ENCODE assay signal across 9 cellular contexts in the genomic region with DNA sequence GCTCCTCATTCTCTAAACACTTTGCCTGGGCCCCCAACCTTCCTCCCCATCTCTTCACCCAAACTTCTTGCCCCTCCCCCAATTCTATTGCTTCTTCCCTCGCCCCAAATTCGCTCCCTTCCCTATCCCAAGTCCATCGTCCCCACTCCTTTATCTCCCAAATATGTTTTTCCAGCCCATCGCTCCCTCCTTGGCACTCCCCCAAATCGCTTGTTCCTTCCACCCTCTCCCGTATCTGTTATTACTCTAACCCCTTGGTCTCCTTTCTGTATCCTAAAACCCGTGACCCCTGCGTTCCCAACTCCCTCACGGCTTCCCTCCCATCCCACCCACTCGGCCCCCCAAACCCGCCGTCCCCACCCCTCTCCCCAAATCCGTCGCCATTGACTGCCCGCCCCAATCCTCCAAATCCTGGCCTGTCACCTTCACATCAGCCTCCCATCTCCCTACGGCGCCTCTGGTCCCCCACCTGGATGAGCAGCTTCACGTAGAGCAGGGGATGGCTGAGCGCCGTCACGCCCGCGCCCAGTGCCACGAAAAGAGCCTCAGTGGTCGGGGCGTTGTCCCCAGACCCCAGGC. TPM values are rescaled to one million over a fixed set of nuclear protein-coding genes. Genes with fewer than 3 reads are reported as not detected.
A peak's percentile ranks its signal among the peaks of the same experiment; 100 is the strongest.
DNase-seq lines count a peak whose midpoint lies in the region; ATAC-seq and TF ChIP-seq lines count a peak whose summit lies in the region.
"Had no signal": no experiment of that assay in that cellular context is flagged by ENCODE, and none has a peak within 500 bp of the region (broad histone marks: within the 10 kb centered on the region; RNA-seq: fewer than 3 reads in every experiment).

No MANE protein-coding gene starts in this region.

- TF ChIP-seq CTCF in left ventricle myocardium inferior (IDR thresholded peaks at IDR 0.05; ENCODE audit: borderline replicate concordance) (no peak), WERI-Rb-1 (IDR thresholded peaks at IDR 0.05; ENCODE audit: low read depth, low read length) (no peak), left lung (IDR thresholded peaks at IDR 0.05) (no peak)

- H3K4me1 ChIP-seq in left ventricle myocardium inferior = peaks cover 70% of the 10 kb centered on the region
- H3K4me1 ChIP-seq in left lung = peaks cover 16 to 56% of the 10 kb centered on the region in 2 donors
- peaks cover 2 to 5% of the 10 kb centered on the region in 2 donors for H3K4me1 ChIP-seq in aorta (ENCODE audit: control insufficient read depth in 1 of 2, insufficient read depth in 2 of 2, low read length in 2 of 2)

- no peak for DNase-seq in left ventricle myocardium inferior
- DNase-seq in Right ventricle myocardium superior = no peak
- DNase-seq in WERI-Rb-1 = no peak
- no peak for DNase-seq in left lung
- DNase-seq in aorta = no peak
- DNase-seq in NCI-H1436 treated with DMSO at 0.1 percent for 48 hours (lab: John Stamatoyannopoulos, UW) = no peak
- DNase-seq in NCI-H1694 treated with DMSO at 0.1 percent for 48 hours (lab: John Stamatoyannopoulos, UW) = no peak

- H3K27me3 ChIP-seq in left ventricle myocardium inferior (ENCODE audit: low read depth) = no peaks in the 10 kb centered on the region
- no peaks in the 10 kb centered on the region for H3K27me3 ChIP-seq in WERI-Rb-1 (ENCODE audit: insufficient read depth, low read depth, severe bottlenecking)
- H3K27me3 ChIP-seq in left lung = no peaks in the 10 kb centered on the region
- H3K27me3 ChIP-seq in aorta (ENCODE audit: control insufficient read depth in 1 of 2, insufficient read depth in 2 of 2, low read length in 1 of 2) = no peaks in the 10 kb centered on the region

- H3K36me3 ChIP-seq in left ventricle myocardium inferior (peaks cover 6% of the 10 kb centered on the region), WERI-Rb-1 (peaks cover 25% of the 10 kb centered on the region), left lung (peaks cover 0 to 14% of the 10 kb centered on the region in 2 donors), aorta (ENCODE audit: control insufficient read depth in 1 of 2, insufficient read depth in 2 of 2, low read length in 1 of 2) (peaks cover 0 to 2% of the 10 kb centered on the region in 2 donors)

- WGBS in aorta, 2 donors = 0% methylated on average over 26 of the region's 26 CpGs

- H3K27ac ChIP-seq in left ventricle myocardium inferior (replicated peaks) (peak overlapping the region; percentile 98), WERI-Rb-1 (peak overlapping the region; percentile 90), left lung (peak overlapping the region; percentile 95 to 98), aorta (ENCODE audit: low read depth in 1 of 2, low read length in 2 of 2) (peak overlapping the region in 1 of 2 donors; percentile 19)

- no peak for ATAC-seq in Right ventricle myocardium superior (ENCODE audit: poor library complexity)
- ATAC-seq in left lung = no peak
- ATAC-seq in aorta (ENCODE audit: low FRiP score) = no peak
- no peak for ATAC-seq in HG02840 (IDR thresholded peaks at IDR 0.05; ENCODE audit: low FRiP score, unreplicated experiment)

- intact Hi-C loops in left ventricle myocardium inferior (cut with micrococcal nuclease) = no loop called here
- intact Hi-C loops in Right ventricle myocardium superior (cut with DNase I) = no loop called here
- intact Hi-C loops in left lung (cut with DNase I) = loop anchor here in 1 of 2 donors (10.0 kb wide), 1 partner anchor 101 kb away; the partner anchor contains the start of gene C6orf89
- intact Hi-C loops in aorta (cut with DNase I) = no loop called here

- H3K9me3 ChIP-seq in left ventricle myocardium inferior (replicated peaks) (no peaks in the 10 kb centered on the region), WERI-Rb-1 (ENCODE audit: severe bottlenecking) (no peaks in the 10 kb centered on the region), left lung (no peaks in the 10 kb centered on the region), aorta (ENCODE audit: control insufficient read depth, low read length) (no peaks in the 10 kb centered on the region)

- H3K4me3 ChIP-seq in left ventricle myocardium inferior = peak overlapping the region; percentile 96
- H3K4me3 ChIP-seq in WERI-Rb-1 (ENCODE audit: low read depth, low read length) = peak overlapping the region; percentile 92
- H3K4me3 ChIP-seq in left lung = peak overlapping the region; percentile 98 to 99
- peak overlapping the region; percentile 80 to 82 for H3K4me3 ChIP-seq in aorta (ENCODE audit: low read length in 2 of 2)

RNA-seq across cellular contexts. Expression of gene MTCH1, which starts 0.5 kb away (rescaled TPM):
- total RNA-seq in left ventricle myocardium inferior (162 TPM), Right ventricle myocardium superior (205 TPM), left lung (100 to 1,000 TPM; 189 to 192 TPM), aorta (100 to 1,000 TPM; 171 to 180 TPM)
- polyA plus RNA-seq in aorta = 100 to 1,000 TPM; 152 to 193 TPM

RNA-seq across cellular contexts. Expression of gene FGD2, which starts 20.0 kb away (rescaled TPM):
- total RNA-seq in left ventricle myocardium inferior = 6.0 TPM
- total RNA-seq in Right ventricle myocardium superior = 5.7 TPM
- 10 to 100 TPM; 24.7 to 60.3 TPM for total RNA-seq in left lung
- total RNA-seq in aorta = 10 to 100 TPM; 19.9 to 33.9 TPM
- polyA plus RNA-seq in aorta = 10 to 100 TPM in 1 of 2 donors, 1 to 10 TPM in 1; 2.2 to 12.9 TPM
- total RNA-seq: dermis microvascular lymphatic vessel endothelial cell had no signal

RNA-seq across cellular contexts. Expression of gene PI16, which starts 30.9 kb away (rescaled TPM):
- 25.9 TPM for total RNA-seq in left ventricle myocardium inferior
- 27.8 TPM for total RNA-seq in Right ventricle myocardium superior
- 1 to 10 TPM; 2.5 TPM for total RNA-seq in left lung
- total RNA-seq in aorta = 100 to 1,000 TPM in 1 of 2 donors, 10 to 100 TPM in 1; 38.7 to 383 TPM
- 1 to 10 TPM in 1 of 2 donors, not detected in 1; 4.4 TPM for polyA plus RNA-seq in aorta
